In the genomic region with DNA sequence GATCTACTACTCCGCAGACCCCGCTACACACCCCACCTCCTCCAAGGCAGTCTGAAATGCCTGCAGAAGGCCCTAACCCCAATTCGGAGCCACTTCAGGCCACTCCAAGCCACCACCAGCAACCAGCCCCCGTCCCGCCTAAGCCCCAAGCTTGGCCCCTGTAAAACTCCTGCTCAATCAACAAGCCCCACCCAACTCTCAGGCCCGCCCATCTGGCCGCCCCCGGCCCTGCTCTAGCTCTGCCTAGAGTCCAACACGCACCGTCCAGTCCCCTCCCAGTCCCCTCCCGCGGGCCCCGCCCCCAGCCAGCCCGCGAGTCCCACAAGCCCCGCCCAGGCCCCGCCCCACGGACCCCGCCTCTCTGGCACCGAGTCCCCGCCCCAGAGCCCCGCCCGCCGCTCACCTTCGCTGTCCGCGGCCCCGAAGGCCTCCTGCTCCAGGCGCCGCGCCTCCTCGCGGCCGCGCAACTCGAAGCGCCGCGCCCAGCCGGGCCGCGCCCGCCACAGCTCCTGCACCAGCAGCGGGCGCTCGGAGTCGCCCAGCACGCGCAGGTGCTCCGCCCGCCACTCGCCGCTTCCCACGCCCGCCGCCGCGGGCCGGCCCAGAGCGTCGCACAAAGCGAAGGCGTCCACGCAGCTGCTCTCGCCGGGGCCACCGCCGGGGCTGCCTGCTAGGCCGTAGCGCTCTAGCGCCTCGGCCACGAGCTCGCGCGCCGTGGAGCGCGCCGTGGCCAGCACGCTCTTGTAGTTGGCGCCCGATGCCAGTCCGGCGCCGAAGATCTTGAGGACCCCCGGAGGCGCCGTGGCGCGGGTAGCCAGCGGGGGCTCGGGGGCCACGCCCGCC, we compare ENCODE assay signal across 8 cellular contexts. TPM values are rescaled to one million over a fixed set of nuclear protein-coding genes. Genes with fewer than 3 reads are reported as not detected.
A peak's percentile ranks its signal among the peaks of the same experiment; 100 is the strongest.
DNase-seq lines count a peak whose midpoint lies in the region; ATAC-seq and TF ChIP-seq lines count a peak whose summit lies in the region.

No MANE protein-coding gene starts in this region.

- peak; percentile 76 for DNase-seq in SIG-M5 treated with dmso at 0.1 percent for 504 hours (lab: John Stamatoyannopoulos, UW; ENCODE audit: unreplicated experiment)
- no peak for DNase-seq in SIG-M5 (lab: John Stamatoyannopoulos, UW)
- peak; percentile 78 for DNase-seq in NCI-H524 treated with DMSO at 0.1 percent for 48 hours (lab: John Stamatoyannopoulos, UW)
- DNase-seq in activated CD4-positive, alpha-beta T cell treated with anti-CD3 and anti-CD28 coated beads, Interleukin-2, amount 50 U/mL, for 24 hours (ENCODE audit: low read depth in 1 of 2, low spot score in 1 of 2): peak; percentile 84 to 87
- DNase-seq in dermis blood vessel endothelial cell: peak; percentile 96
- peak; percentile 85 for DNase-seq in stimulated activated CD4-positive, alpha-beta T cell treated with anti-CD3 and anti-CD28 coated beads, Interleukin-2, amount 100 ng/mL, for 4 hours (ENCODE audit: low read depth)

- H3K36me3 ChIP-seq in liver (ENCODE audit: control insufficient read depth in 4 of 4, insufficient read depth in 3 of 4, low read depth in 1 of 4, low read length in 3 of 4): no peaks in the 10 kb centered on the region

- TF ChIP-seq RAD21 in liver (IDR thresholded peaks at IDR 0.05): peak in 1 of 2 donors; percentile 51

- peaks cover 2 to 9% (median 7%) of the 10 kb centered on the region in 4 donors for H3K4me1 ChIP-seq in liver (ENCODE audit: control insufficient read depth in 4 of 4, insufficient read depth in 4 of 4, low read length in 3 of 4)

- peak overlapping the region; percentile 57 to 59 for H3K27ac ChIP-seq in liver (ENCODE audit: low read depth in 1 of 2, low read length in 2 of 2)

- peak; percentile 60 for TF ChIP-seq CTCF in liver (IDR thresholded peaks at IDR 0.05; ENCODE audit: low read depth, low read length, missing input control)

- peak; percentile 82 for ATAC-seq in HG03439 (IDR thresholded peaks at IDR 0.05; ENCODE audit: unreplicated experiment)

- peak overlapping the region; percentile 53 to 77 for H3K9ac ChIP-seq in liver (ENCODE audit: low read depth in 1 of 2, low read length in 2 of 2)

- peak overlapping the region; percentile 46 to 72 (median 49) for H3K4me3 ChIP-seq in liver (ENCODE audit: low read depth in 1 of 3, low read length in 3 of 3)

- no peaks in the 10 kb centered on the region for H3K27me3 ChIP-seq in liver (ENCODE audit: control insufficient read depth in 4 of 4, insufficient read depth in 4 of 4, low read length in 3 of 4)

- 3% methylated on average over 95 of the region's 95 CpGs for WGBS in liver

- no peaks in the 10 kb centered on the region for H3K9me3 ChIP-seq in liver (ENCODE audit: control insufficient read depth in 4 of 4, low read length in 3 of 4)

TF ChIP-seq in liver, 16 proteins besides CTCF, POLR2A, EP300 and RAD21:
- peak; percentile 50 for TF ChIP-seq SP1 (IDR thresholded peaks at IDR 0.05)
- no peak for TF ChIP-seq RXRA (IDR thresholded peaks at IDR 0.05)
- TF ChIP-seq HNF4A (conservative IDR thresholded peaks at IDR 0.05): no peak
- TF ChIP-seq JUND (IDR thresholded peaks at IDR 0.05): no peak
- peak in 1 of 2 donors; percentile 66 for TF ChIP-seq EGR1 (IDR thresholded peaks at IDR 0.05; ENCODE audit: low read depth in 2 of 2)

RNA-seq across cellular contexts. Expression of a gene that starts 1.6 kb away (rescaled TPM):
- total RNA-seq in dermis blood vessel endothelial cell (130 and 154 TPM in 2 replicates), liver (1 to 10 TPM; 4.8 to 5.4 TPM)
- 1 to 10 TPM; 1.8 to 4.3 TPM for polyA plus RNA-seq in liver

RNA-seq across cellular contexts. Expression of a gene that starts 7.9 kb away (rescaled TPM):
- total RNA-seq in dermis blood vessel endothelial cell: 0.17 and 0.28 TPM in 2 replicates
- under 1 TPM; 0.33 to 0.47 TPM for total RNA-seq in liver
- polyA plus RNA-seq in liver: not detected

RNA-seq across cellular contexts. Expression of a gene that starts 13.7 kb away (rescaled TPM):
- 8.1 and 10.9 TPM in 2 replicates for total RNA-seq in dermis blood vessel endothelial cell
- 1 to 10 TPM; 1.3 to 6.8 TPM for total RNA-seq in liver
- polyA plus RNA-seq in liver: under 1 TPM; 0.48 to 0.72 TPM

RNA-seq across cellular contexts. Expression of a gene that starts 16.5 kb away (rescaled TPM):
- total RNA-seq in dermis blood vessel endothelial cell (not detected in 2 replicates), liver (1 to 10 TPM in 1 of 2 donors, not detected in 1; 5.5 TPM)
- 10 to 100 TPM in 1 of 2 donors, 1 to 10 TPM in 1; 6.5 to 18.5 TPM for polyA plus RNA-seq in liver

RNA-seq across cellular contexts. Expression of a gene that starts 19.3 kb away (rescaled TPM):
- 0.09 and 0.51 TPM in 2 replicates for total RNA-seq in dermis blood vessel endothelial cell
- under 1 TPM; 0.08 to 0.09 TPM for total RNA-seq in liver
- under 1 TPM; 0.07 to 0.31 TPM for polyA plus RNA-seq in liver

Comparison
In these comparisons a context has a peak if more than half of its experiments do, and no peak if none do; other contexts are left out.
1. RNA of a gene that starts 1.6 kb away (total RNA-seq): 130 to 154 TPM in dermis blood vessel endothelial cell; 4.8 to 5.4 TPM in liver; every median in the first group is over 10 times any median in the second.